In the genomic region with DNA sequence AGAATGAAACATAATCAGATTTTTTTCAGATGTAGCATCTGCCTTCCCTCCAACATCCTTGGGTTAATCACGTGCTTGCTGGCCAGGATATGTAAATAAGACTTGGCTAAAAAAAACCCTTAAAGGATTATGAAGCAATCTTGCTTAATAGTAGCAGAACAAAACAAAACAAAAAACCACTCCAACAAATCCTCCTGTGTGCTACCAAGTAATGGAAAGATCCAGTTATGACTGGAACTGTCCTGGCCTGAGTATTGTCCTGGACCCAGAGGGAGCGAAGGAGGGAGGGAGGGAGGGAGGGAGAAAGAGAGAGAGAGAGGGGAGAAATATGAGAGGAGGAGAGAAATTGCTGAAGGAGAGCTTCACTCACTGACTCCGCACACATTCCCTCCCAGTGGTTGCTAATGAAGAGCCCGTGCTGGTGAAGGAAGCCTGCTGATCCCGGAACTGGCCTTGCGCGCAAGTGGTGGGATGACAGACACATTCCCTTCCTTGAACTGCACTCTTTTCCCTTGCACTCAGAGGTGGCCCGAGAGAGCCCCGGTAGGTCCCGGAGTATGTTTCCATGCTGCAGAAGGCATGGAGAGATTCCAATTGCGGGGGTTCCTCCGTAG, we compare ENCODE assay signal across 8 cellular contexts. TPM values are rescaled to one million over a fixed set of nuclear protein-coding genes. Genes with fewer than 3 reads are reported as not detected.
DNase-seq lines count a peak whose midpoint lies in the region; ATAC-seq and TF ChIP-seq lines count a peak whose summit lies in the region.

No MANE protein-coding gene starts in this region.

- peaks cover 3% of the 10 kb centered on the region for H3K4me1 Mint-ChIP-seq in CD8-positive, alpha-beta T cell (ENCODE audit: low read depth)

- WGBS in hepatocyte (ENCODE audit: low lambda C conversion rate, missing lambda C conversion rate), result 65% methylated on average over 12 of the region's 12 CpGs

- in situ Hi-C loops in astrocyte of the cerebellum (cut with HindIII; ENCODE audit: low sequenced_read_pairs) (no loop called here), gastrocnemius medialis (cut with MboI; ENCODE audit: low sequenced_read_pairs in 4 of 4) (no loop called here)

- H3K4me1 ChIP-seq in hepatocyte (ENCODE audit: insufficient read depth), result peaks cover 62% of the 10 kb centered on the region
- peaks cover 8 to 14% of the 10 kb centered on the region in 2 donors for H3K4me1 ChIP-seq in gastrocnemius medialis
- H3K4me1 ChIP-seq in CD8-positive, alpha-beta T cell (ENCODE audit: insufficient read depth, low read length), result no peaks in the 10 kb centered on the region

- no peaks in the 10 kb centered on the region for H3K9me3 Mint-ChIP-seq in CD8-positive, alpha-beta T cell

- no peaks in the 10 kb centered on the region for H3K27me3 ChIP-seq in hepatocyte
- no peaks in the 10 kb centered on the region for H3K27me3 ChIP-seq in gastrocnemius medialis
- H3K27me3 ChIP-seq in CD8-positive, alpha-beta T cell (ENCODE audit: insufficient read depth, low read length), result peaks cover 4% of the 10 kb centered on the region

- no peak overlapping the region for H3K27ac Mint-ChIP-seq in CD8-positive, alpha-beta T cell

- CTCF ChIA-PET in CD8-positive, alpha-beta T cell (lab: Charles Lee), result no interaction called here

- no peak overlapping the region for H3K4me3 Mint-ChIP-seq in CD8-positive, alpha-beta T cell

- peaks cover 23% of the 10 kb centered on the region for H3K27me3 Mint-ChIP-seq in CD8-positive, alpha-beta T cell (ENCODE audit: low read depth)

- TF ChIP-seq POLR2A in gastrocnemius medialis (IDR thresholded peaks at IDR 0.05), result no peak

- H2AFZ ChIP-seq in hepatocyte, result no peak overlapping the region

- H3K9me2 ChIP-seq in hepatocyte (replicated peaks; ENCODE audit: insufficient read depth), result no peaks in the 10 kb centered on the region

- intact Hi-C loops in gastrocnemius medialis (cut with DNase I; ENCODE audit: low total_unique reads), result loop anchor here (10.0 kb wide), 1 partner anchor 57 kb away; a partner anchor contains a TSS
- intact Hi-C loops in CD8-positive, alpha-beta T cell (cut with DNase I, micrococcal nuclease), result no loop called here

- peak overlapping the region; percentile 39 for H3K4me3 ChIP-seq in astrocyte of the cerebellum (ENCODE audit: low read depth, low read length)
- no peak overlapping the region for H3K4me3 ChIP-seq in hepatocyte
- peak overlapping the region; percentile 32 to 43 (median 41) for H3K4me3 ChIP-seq in gastrocnemius medialis
- no peak overlapping the region for H3K4me3 ChIP-seq in CD8-positive, alpha-beta T cell (ENCODE audit: low read depth, low read length)

- peak overlapping the region; percentile 86 for H3K27ac ChIP-seq in hepatocyte
- H3K27ac ChIP-seq in gastrocnemius medialis, result peak overlapping the region in 3 of 4 donors; percentile 55 to 64 (median 63)
- H3K27ac ChIP-seq in CD8-positive, alpha-beta T cell (ENCODE audit: low read depth, low read length), result no peak overlapping the region

- no peaks in the 10 kb centered on the region for H3K36me3 ChIP-seq in hepatocyte (replicated peaks; ENCODE audit: insufficient read depth, low read depth)
- H3K36me3 ChIP-seq in gastrocnemius medialis, result no peaks in the 10 kb centered on the region
- no peaks in the 10 kb centered on the region for H3K36me3 ChIP-seq in CD8-positive, alpha-beta T cell (ENCODE audit: insufficient read depth, low read length)

- POLR2A ChIA-PET in CD8-positive, alpha-beta T cell (lab: Charles Lee), result no interaction called here

- no peaks in the 10 kb centered on the region for H4K20me1 ChIP-seq in hepatocyte (ENCODE audit: insufficient read depth, poor library complexity, severe bottlenecking)

- TF ChIP-seq CTCF in astrocyte of the cerebellum (IDR thresholded peaks at IDR 0.05; ENCODE audit: low read depth, low read length, missing control alignments), result no peak
- TF ChIP-seq CTCF in hepatocyte (IDR thresholded peaks at IDR 0.05; ENCODE audit: poor library complexity), result no peak
- no peak for TF ChIP-seq CTCF in gastrocnemius medialis (IDR thresholded peaks at IDR 0.05 in 4 of 5, conservative IDR thresholded peaks at IDR 0.05 in 1 of 5)
- no peak for TF ChIP-seq CTCF in CD8-positive, alpha-beta T cell (IDR thresholded peaks at IDR 0.05)

- no peaks in the 10 kb centered on the region for H3K9me3 ChIP-seq in hepatocyte (ENCODE audit: low read depth)
- H3K9me3 ChIP-seq in gastrocnemius medialis, result no peaks in the 10 kb centered on the region
- no peaks in the 10 kb centered on the region for H3K9me3 ChIP-seq in CD8-positive, alpha-beta T cell (ENCODE audit: low read length)

- ATAC-seq in GM18868 (IDR thresholded peaks at IDR 0.05; ENCODE audit: unreplicated experiment), result peak; percentile 17
- ATAC-seq in gastrocnemius medialis, result peak; percentile 43 to 69
- no peak for ATAC-seq in CD8-positive, alpha-beta T cell
- no peak for ATAC-seq in GM18502 (IDR thresholded peaks at IDR 0.05; ENCODE audit: poor library complexity, unreplicated experiment)

- peaks cover 22% of the 10 kb centered on the region for H3K79me2 ChIP-seq in hepatocyte

- no peaks in the 10 kb centered on the region for H3K36me3 Mint-ChIP-seq in CD8-positive, alpha-beta T cell

- peak overlapping the region; percentile 53 for H3K4me2 ChIP-seq in hepatocyte

- DNase-seq in astrocyte of the cerebellum (ENCODE audit: low read depth) (no peak), hepatocyte (ENCODE audit: low spot score) (peak; percentile 36), gastrocnemius medialis (peak; percentile 12 to 32), NCI-H1105 (lab: John Stamatoyannopoulos, UW) (no peak)
- no peak for DNase-seq in CD8-positive, alpha-beta T cell
- no peak for DNase-seq in activated CD4-positive, CD25-positive, alpha-beta regulatory T cell (lab: John Stamatoyannopoulos, UW)

RNA-seq across cellular contexts. Expression of a gene that starts 57.2 kb away (rescaled TPM):
- 35.7 and 45.6 TPM in 2 replicates for total RNA-seq in hepatocyte
- polyA plus RNA-seq in hepatocyte, result 8.8 and 10.6 TPM in 2 replicates
- total RNA-seq in gastrocnemius medialis, result under 1 TPM in 1 of 4 donors, not detected in 3; 0.07 TPM
- total RNA-seq in CD8-positive, alpha-beta T cell, result not detected

Comparison
In these comparisons a context has a peak if more than half of its experiments do, and no peak if none do; other contexts are left out.
1. ATAC-seq: peak in GM18868 (single experiment) and gastrocnemius medialis (2 of 2); none in CD8-positive, alpha-beta T cell (single experiment) and GM18502 (single experiment).
2. DNase-seq: peak in hepatocyte (single experiment) and gastrocnemius medialis (2 of 2); none in astrocyte of the cerebellum (single experiment), CD8-positive, alpha-beta T cell (0 of 7), NCI-H1105 (single experiment) and activated CD4-positive, CD25-positive, alpha-beta regulatory T cell (0 of 4).
3. H3K4me3 ChIP-seq: peak in astrocyte of the cerebellum (single experiment) and gastrocnemius medialis (4 of 4); none in hepatocyte (single experiment) and CD8-positive, alpha-beta T cell (single experiment).
4. RNA of a gene that starts 57.2 kb away (total RNA-seq): 35.7 to 45.6 TPM in hepatocyte; 0.07 TPM in gastrocnemius medialis and not detected in CD8-positive, alpha-beta T cell; every median in the first group is over 10 times any median in the second.